Comparison of ENCODE assay signal across 13 cellular contexts in the genomic region with DNA sequence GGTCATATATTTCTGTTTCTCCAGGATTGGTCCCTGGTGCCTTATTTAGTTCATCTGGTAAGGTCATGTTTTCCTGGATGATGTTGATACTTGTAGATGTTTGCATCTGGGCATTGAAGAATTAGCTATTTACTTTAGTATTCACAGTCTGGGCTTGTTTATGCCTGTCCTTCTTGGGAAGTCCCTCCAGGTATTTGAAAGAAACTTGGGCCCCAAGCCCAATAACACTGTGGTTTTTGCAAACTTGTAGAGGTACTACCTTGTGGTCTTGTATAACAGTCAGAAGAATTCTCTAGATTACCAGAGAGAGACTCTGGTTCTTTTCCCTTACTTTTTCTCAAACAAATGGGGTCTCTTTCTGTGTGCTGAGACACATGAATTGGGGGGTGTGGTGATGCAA.
DNase-seq lines count a peak whose midpoint lies in the region; ATAC-seq, FAIRE-seq and TF ChIP-seq lines count a peak whose summit lies in the region.
"Had no signal": no experiment of that assay in that cellular context is flagged by ENCODE, and none has a peak within 500 bp of the region (broad histone marks: within the 10 kb centered on the region; RNA-seq: fewer than 3 reads in every experiment).

No MANE protein-coding gene starts in this region.

- H3K4me1 ChIP-seq in colonic mucosa, result no peaks in the 10 kb centered on the region
- no peaks in the 10 kb centered on the region for H3K4me1 ChIP-seq in testis
- H3K4me1 ChIP-seq: upper lobe of right lung had no signal

- intact Hi-C loops in colonic mucosa (cut with DNase I), result no loop called here
- intact Hi-C loops in testis (cut with DNase I; ENCODE audit: low total_unique reads), result no loop called here

- TF ChIP-seq CTCF in bronchial epithelial cell (IDR thresholded peaks at IDR 0.05; ENCODE audit: insufficient read depth, low read length, severe bottlenecking) (no peak), colonic mucosa (IDR thresholded peaks at IDR 0.05) (no peak), testis (IDR thresholded peaks at IDR 0.05) (no peak)

- H3K9me3 ChIP-seq in colonic mucosa (no peaks in the 10 kb centered on the region), testis (no peaks in the 10 kb centered on the region)

- DNase-seq in bronchial epithelial cell (ENCODE audit: low read depth) (peak; percentile 98), cerebellar cortex (ENCODE audit: low spot score) (no peak), colonic mucosa (no peak), testis (no peak), amygdala (lab: John Stamatoyannopoulos, UW) (no peak)
- DNase-seq: naive B cell, NCI-H2029 treated with DMSO at 0.1 percent for 48 hours, upper lobe of right lung had no signal

- H3K9ac ChIP-seq in colonic mucosa (ENCODE audit: low read depth in 2 of 2, low read length in 2 of 2), result no peak overlapping the region

- H3K4me3 ChIP-seq in bronchial epithelial cell (ENCODE audit: low read depth, low read length) (no peak overlapping the region), colonic mucosa (no peak overlapping the region), testis (no peak overlapping the region)
- H3K4me3 ChIP-seq: coronary artery, upper lobe of right lung had no signal

- ATAC-seq in GM18517 (IDR thresholded peaks at IDR 0.05; ENCODE audit: unreplicated experiment), result peak; percentile 77
- peak; percentile 82 for ATAC-seq in GM21390 (IDR thresholded peaks at IDR 0.05; ENCODE audit: unreplicated experiment)
- peak; percentile 56 for ATAC-seq in HG03103 (IDR thresholded peaks at IDR 0.05; ENCODE audit: low read depth, unreplicated experiment)
- ATAC-seq: SK-N-SH treated with all-trans-retinoic acid at 6 μM for 48 hours, upper lobe of right lung had no signal

- FAIRE-seq in bronchial epithelial cell (lab: Jason Lieb, UNC), result no peak

- H3K36me3 ChIP-seq in bronchial epithelial cell (ENCODE audit: control insufficient read depth, insufficient read depth, low read length) (no peaks in the 10 kb centered on the region), colonic mucosa (no peaks in the 10 kb centered on the region), testis (ENCODE audit: low read depth, missing control alignments) (no peaks in the 10 kb centered on the region)
- H3K36me3 ChIP-seq: upper lobe of right lung had no signal

- no peaks in the 10 kb centered on the region for H3K27me3 ChIP-seq in bronchial epithelial cell (ENCODE audit: control insufficient read depth, insufficient read depth, low read length)
- no peaks in the 10 kb centered on the region for H3K27me3 ChIP-seq in colonic mucosa
- H3K27me3 ChIP-seq in testis, result no peaks in the 10 kb centered on the region
- H3K27me3 ChIP-seq: upper lobe of right lung had no signal

- no peak for TF ChIP-seq POLR2A in testis (IDR thresholded peaks at IDR 0.05)

- H3K27ac ChIP-seq in colonic mucosa (no peak overlapping the region), testis (no peak overlapping the region)
- H3K27ac ChIP-seq: coronary artery, upper lobe of right lung had no signal
